Comparison of ENCODE assay signal across 1 cellular context in genomic region chr11:64951529-64951928, GRCh38.
TF ChIP-seq lines count a peak whose summit lies in the region.

No MANE protein-coding gene starts in this region.

TF ChIP-seq in H1, 55 proteins besides CTCF, POLR2A, EP300 and RAD21:
- TF ChIP-seq TAF1 (IDR thresholded peaks at IDR 0.05; ENCODE audit: low read depth, low read length) (no peak), CEBPB (IDR thresholded peaks at IDR 0.05; ENCODE audit: low read depth, low read length) (peak; percentile 73), ATF3 (IDR thresholded peaks at IDR 0.05; ENCODE audit: insufficient read depth, low read depth, low read length) (0 out of 2 replicates have a peak, but pooled peaks have one; percentile 15), TAF7 (optimal IDR thresholded peaks at IDR 0.05; ENCODE audit: borderline replicate concordance, low read depth, low read length) (no peak)
